ENCODE assay signal across 12 cellular contexts in the genomic region with DNA sequence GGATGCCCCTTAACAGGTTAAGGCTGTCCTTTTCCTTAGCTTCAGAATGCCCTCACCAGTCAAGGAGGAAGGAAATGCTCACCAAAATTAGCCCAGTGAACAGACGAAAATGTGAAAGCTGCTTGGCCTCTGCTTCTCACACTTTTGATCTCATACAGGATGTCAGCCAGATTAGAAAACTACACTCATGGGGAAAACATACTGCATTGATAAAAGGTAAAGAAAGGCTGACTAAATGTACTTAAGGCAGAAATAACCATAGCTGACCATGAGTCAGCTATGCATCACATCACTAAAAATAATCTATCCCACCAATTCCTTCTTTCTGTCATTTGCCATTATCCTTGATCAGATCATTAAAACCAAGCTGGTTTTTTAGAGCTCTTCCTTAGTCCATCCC.
DNase-seq lines count a peak whose midpoint lies in the region; ATAC-seq and TF ChIP-seq lines count a peak whose summit lies in the region.
"Had no signal": no experiment of that assay in that cellular context is flagged by ENCODE, and none has a peak within 500 bp of the region (broad histone marks: within the 10 kb centered on the region; RNA-seq: fewer than 3 reads in every experiment).

No MANE protein-coding gene starts in this region.

- H2AK5ac ChIP-seq in mesenchymal stem cell (ENCODE audit: low read length, severe bottlenecking): no peak overlapping the region

- TF ChIP-seq POLR2A in lower leg skin (IDR thresholded peaks at IDR 0.05): no peak

- no peak overlapping the region for H3K23ac ChIP-seq in mesenchymal stem cell (ENCODE audit: low read length in 2 of 2)

- TF ChIP-seq CTCF in RWPE1 (conservative IDR thresholded peaks at IDR 0.05; ENCODE audit: low read depth) (no peak), lower leg skin (IDR thresholded peaks at IDR 0.05) (no peak)

- no peak overlapping the region for H2AFZ ChIP-seq in mesenchymal stem cell (ENCODE audit: low read depth, low read length)

- H3K4me3 ChIP-seq in mesenchymal stem cell (ENCODE audit: insufficient read depth in 1 of 2, low read depth in 1 of 2, low read length in 2 of 2): no peak overlapping the region
- H3K4me3 ChIP-seq in lower leg skin (ENCODE audit: low read depth, poor library complexity, severe bottlenecking): no peak overlapping the region
- H3K4me3 ChIP-seq: lower lobe of right lung had no signal

- no peak overlapping the region for H2BK12ac ChIP-seq in mesenchymal stem cell (ENCODE audit: low read length in 2 of 2)

- no peaks in the 10 kb centered on the region for H3K9me3 ChIP-seq in mesenchymal stem cell (ENCODE audit: control insufficient read depth, low read length)
- H3K9me3 ChIP-seq: lower lobe of right lung had no signal

- H4K91ac ChIP-seq in mesenchymal stem cell (ENCODE audit: low read length): no peak overlapping the region

- H3K79me1 ChIP-seq in mesenchymal stem cell (replicated peaks; ENCODE audit: low read length, poor library complexity, severe bottlenecking): no peaks in the 10 kb centered on the region

- H2BK15ac ChIP-seq in mesenchymal stem cell (ENCODE audit: low read depth, poor library complexity, severe bottlenecking): no peak overlapping the region

- no peaks in the 10 kb centered on the region for H3K27me3 ChIP-seq in mesenchymal stem cell (ENCODE audit: control insufficient read depth in 1 of 2, insufficient read depth in 1 of 2, low read length in 2 of 2)

- DNase-seq in RWPE1 (ENCODE audit: low spot score) (peak; percentile 60), mesenchymal stem cell (peak; percentile 40), retina (no peak), SW 1271 (lab: John Stamatoyannopoulos, UW) (no peak), posterior cingulate gyrus (no peak), lower leg skin (ENCODE audit: low spot score in 2 of 2) (no peak)
- DNase-seq: DMS 273 treated with DMSO at 0.1 percent for 48 hours, endodermal cell, lower lobe of right lung, T-helper 17 cell had no signal

- H3K27ac ChIP-seq in RWPE1: no peak overlapping the region
- H3K27ac ChIP-seq in mesenchymal stem cell (ENCODE audit: low read length, poor library complexity, severe bottlenecking): no peak overlapping the region
- H3K27ac ChIP-seq: lower lobe of right lung had no signal

- 0% methylated on average over 1 of the region's 1 CpG for whole genome bisulfite sequencing in mesenchymal stem cell
- 11 to 30% methylated on average over 1 of the region's 1 CpG for WGBS in lower leg skin, 2 donors

- no peak overlapping the region for H3K4ac ChIP-seq in mesenchymal stem cell (ENCODE audit: low read depth in 1 of 2, low read length in 2 of 2)

- no peaks in the 10 kb centered on the region for H3K36me3 ChIP-seq in mesenchymal stem cell (ENCODE audit: control insufficient read depth in 1 of 2, insufficient read depth in 2 of 2, low read depth in 1 of 2, low read length in 2 of 2)
- H3K36me3 ChIP-seq: lower lobe of right lung had no signal

- H4K8ac ChIP-seq in mesenchymal stem cell (ENCODE audit: low read length): no peak overlapping the region

- no peak overlapping the region for H3K14ac ChIP-seq in mesenchymal stem cell (ENCODE audit: low read length in 2 of 2)

- H3K4me2 ChIP-seq in mesenchymal stem cell (ENCODE audit: low read length, poor library complexity, severe bottlenecking): no peak overlapping the region

- intact Hi-C loops in posterior cingulate gyrus (cut with DNase I): no loop called here
- intact Hi-C loops in lower leg skin (cut with DNase I; ENCODE audit: low total_unique reads): no loop called here

- POLR2A ChIA-PET in RWPE1 (lab: Yijun Ruan, JAX; ENCODE audit: low non-redundant PET): no interaction called here

- H3K4me1 ChIP-seq in mesenchymal stem cell (ENCODE audit: control insufficient read depth, insufficient read depth, low read depth, low read length): no peaks in the 10 kb centered on the region
- H3K4me1 ChIP-seq: lower lobe of right lung had no signal

- no peak overlapping the region for H2BK5ac ChIP-seq in mesenchymal stem cell (ENCODE audit: low read depth, low read length, poor library complexity, severe bottlenecking)

- no peak overlapping the region for H2BK120ac ChIP-seq in mesenchymal stem cell (ENCODE audit: low read depth, low read length)

- CTCF ChIA-PET in RWPE1 (lab: Yijun Ruan, JAX): no interaction called here

- ATAC-seq in GM18858 (IDR thresholded peaks at IDR 0.05; ENCODE audit: unreplicated experiment) (peak; percentile 59), HG02798 (IDR thresholded peaks at IDR 0.05; ENCODE audit: poor library complexity, unreplicated experiment) (peak; percentile 84)
- ATAC-seq: lower lobe of right lung, T-helper 17 cell had no signal

- H3K18ac ChIP-seq in mesenchymal stem cell (ENCODE audit: low read depth in 1 of 2, low read length in 2 of 2): no peak overlapping the region

- peak overlapping the region; percentile 13 for H3K9ac ChIP-seq in mesenchymal stem cell (ENCODE audit: low read length)

Comparison
In these comparisons a context has a peak if more than half of its experiments do, and no peak if none do; other contexts are left out.
1. DNase-seq: peak in RWPE1 (single experiment) and mesenchymal stem cell (single experiment); none in retina (single experiment), SW 1271 (0 of 2), posterior cingulate gyrus (0 of 10) and lower leg skin (0 of 2).